ENCODE assay signal across 29 cellular contexts in the genomic region with DNA sequence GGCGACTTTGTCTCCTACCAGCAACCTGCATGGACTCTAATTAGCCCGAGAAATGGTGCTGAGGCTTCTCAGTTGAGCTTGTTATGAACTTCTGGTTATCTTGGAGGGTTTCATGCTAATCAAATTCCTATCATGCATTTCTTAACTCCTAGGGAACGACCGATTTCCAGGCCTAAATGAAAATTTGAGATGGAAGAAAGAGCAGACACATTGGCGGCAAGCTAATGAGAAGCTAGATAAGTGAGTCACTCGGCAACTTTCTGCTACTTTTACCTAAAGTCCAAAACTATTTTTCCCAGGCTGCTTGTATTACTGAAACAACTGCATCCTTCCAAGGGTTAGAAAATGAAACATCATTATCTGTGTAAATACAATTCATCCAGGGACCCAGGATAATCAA.
"Had no signal": no experiment of that assay in that cellular context is flagged by ENCODE, and none has a peak within 500 bp of the region (broad histone marks: within the 10 kb centered on the region; RNA-seq: fewer than 3 reads in every experiment).

No MANE protein-coding gene starts in this region.

- H3K9me3 Mint-ChIP-seq: activated B cell treated with CpG ODN at 0.5 μM for 24 hours; activated CD8-positive, alpha-beta T cell treated with anti-CD3 and anti-CD28 coated beads for 36 hours; activated T-helper 1 cell treated with anti-CD3 and anti-CD28 coated beads, Interleukin-12 subunit alpha, Interleukin-12 subunit beta, Interleukin-2, Interleukin-4 antibody, amounts not matched to agents 30 ng/mL and 10 ng/mL and 1 ng/mL, durations not matched to agents 14 hours and 24 hours and 36 hours; activated T-helper 2 cell treated with anti-CD3 and anti-CD28 coated beads, Interferon-gamma antibody, Interleukin-2, Interleukin-4, amounts not matched to agents 10 μg/mL and 5 μg/mL and 100 μg/mL, durations not matched to agents 14 hours and 24 hours and 36 hours; central memory CD8-positive, alpha-beta T cell; T-cell; T-helper 1 cell treated with Interleukin-12 subunit alpha and Interleukin-12 subunit beta and Interleukin-4 antibody, amounts not matched to agents 30 μg/mL and 1 μg/mL, for 36 hours had no signal

- H3K27me3 Mint-ChIP-seq: activated B cell treated with CpG ODN at 0.5 μM for 24 hours; activated CD8-positive, alpha-beta T cell treated with anti-CD3 and anti-CD28 coated beads for 36 hours; activated naive CD8-positive, alpha-beta T cell; central memory CD8-positive, alpha-beta T cell; T-cell had no signal

- H3K4me1 Mint-ChIP-seq: activated B cell treated with CpG ODN at 0.5 μM for 24 hours; central memory CD8-positive, alpha-beta T cell; T-cell had no signal

- H3K4me3 Mint-ChIP-seq: activated B cell treated with CpG ODN at 0.5 μM for 24 hours; activated CD8-positive, alpha-beta T cell treated with anti-CD3 and anti-CD28 coated beads for 36 hours; activated naive CD8-positive, alpha-beta T cell; activated T-helper 1 cell treated with anti-CD3 and anti-CD28 coated beads, Interleukin-12 subunit alpha, Interleukin-12 subunit beta, Interleukin-2, Interleukin-4 antibody, amounts not matched to agents 30 ng/mL and 10 ng/mL and 1 ng/mL, durations not matched to agents 14 hours and 24 hours and 36 hours; central memory CD8-positive, alpha-beta T cell; T-cell; T-helper 1 cell treated with Interleukin-12 subunit alpha and Interleukin-12 subunit beta and Interleukin-4 antibody, amounts not matched to agents 30 μg/mL and 1 μg/mL, for 36 hours had no signal

- DNase-seq: activated B cell treated with CpG ODN at 0.5 μM for 24 hours; activated CD4-positive, alpha-beta T cell treated with anti-CD3 and anti-CD28 coated beads for 48 hours; activated CD4-positive, alpha-beta T cell treated with anti-CD3 and anti-CD28 coated beads, Interleukin-2, amount 50 U/mL, for 1 hour; activated CD4-positive, alpha-beta T cell treated with anti-CD3 and anti-CD28 coated beads, Interleukin-2, amount 50 U/mL, for 48 hours; activated CD8-positive, alpha-beta memory T cell treated with anti-CD3 and anti-CD28 coated beads for 24 hours; activated CD8-positive, alpha-beta T cell treated with anti-CD3 and anti-CD28 coated beads for 36 hours; activated effector memory CD4-positive, alpha-beta T cell treated with anti-CD3 and anti-CD28 coated beads, Interleukin-2, amount 50 U/mL, for 16 hours; activated naive CD4-positive, alpha-beta T cell treated with anti-CD3 and anti-CD28 coated beads, Interleukin-2, amount 50 U/mL, for 16 hours; activated T-cell treated with anti-CD3 and anti-CD28 coated beads, Interleukin-2, amount 50 U/mL, for 1 hour; activated T-cell treated with anti-CD3 and anti-CD28 coated beads, Interleukin-2, amount 50 U/mL, for 48 hours; amniotic stem cell; anterior cingulate cortex; brain microvascular endothelial cell; dermis blood vessel endothelial cell; effector CD8-positive, alpha-beta T cell; esophagus squamous epithelium; foreskin melanocyte; head of caudate nucleus; SW 1271; T-cell; T1000; WERI-Rb-1 had no signal

- H3K27ac Mint-ChIP-seq: activated B cell treated with CpG ODN at 0.5 μM for 24 hours; activated CD8-positive, alpha-beta T cell treated with anti-CD3 and anti-CD28 coated beads for 36 hours; activated naive CD8-positive, alpha-beta T cell; activated T-helper 1 cell treated with anti-CD3 and anti-CD28 coated beads, Interleukin-12 subunit alpha, Interleukin-12 subunit beta, Interleukin-2, Interleukin-4 antibody, amounts not matched to agents 30 ng/mL and 10 ng/mL and 1 ng/mL, durations not matched to agents 14 hours and 24 hours and 36 hours; activated T-helper 2 cell treated with anti-CD3 and anti-CD28 coated beads, Interferon-gamma antibody, Interleukin-2, Interleukin-4, amounts not matched to agents 10 μg/mL and 5 μg/mL and 100 μg/mL, durations not matched to agents 14 hours and 24 hours and 36 hours; T-cell; T-helper 1 cell treated with Interleukin-12 subunit alpha and Interleukin-12 subunit beta and Interleukin-4 antibody, amounts not matched to agents 30 μg/mL and 1 μg/mL, for 36 hours had no signal

- ATAC-seq: activated CD4-positive, CD25-positive, alpha-beta regulatory T cell treated with anti-CD3 and anti-CD28 coated beads, Interleukin-2, amount 50 U/mL, for 24 hours; activated CD8-positive, alpha-beta T cell treated with anti-CD3 and anti-CD28 coated beads for 36 hours; gastroesophageal sphincter; T-cell had no signal
